In the genomic region with DNA sequence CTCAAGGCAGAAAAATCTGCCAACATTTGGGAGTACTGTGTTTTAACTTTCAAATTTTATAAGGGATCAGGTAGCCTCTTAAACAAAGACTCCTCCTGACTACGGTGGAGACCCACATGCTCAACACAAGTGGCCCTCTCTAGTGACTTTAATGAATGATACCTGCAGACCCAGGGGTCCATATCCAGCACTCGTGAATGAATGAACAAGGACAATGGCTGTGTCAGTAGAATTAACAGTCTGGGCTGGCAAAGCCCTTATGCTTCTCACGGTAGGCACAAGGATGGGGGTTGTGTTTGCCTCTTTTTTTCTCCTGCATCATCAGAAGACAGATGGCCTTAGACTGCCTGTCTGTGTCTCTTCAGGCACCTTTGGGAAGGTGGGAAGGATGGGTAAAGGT, we compare ENCODE assay signal across 16 cellular contexts.
DNase-seq lines count a peak whose midpoint lies in the region; ATAC-seq lines count a peak whose summit lies in the region.
"Had no signal": no experiment of that assay in that cellular context is flagged by ENCODE, and none has a peak within 500 bp of the region (broad histone marks: within the 10 kb centered on the region; RNA-seq: fewer than 3 reads in every experiment).

No MANE protein-coding gene starts in this region.

- peaks cover 85% of the 10 kb centered on the region for H3K36me3 Mint-ChIP-seq in stimulated activated naive CD8-positive, alpha-beta T cell treated with anti-CD3 and anti-CD28 coated beads, Interleukin-15, Interleukin-2, amounts not matched to agents 100 ng/mL and 50 ng/mL, for 24 hours (ENCODE audit: low read depth)
- H3K36me3 Mint-ChIP-seq in effector memory CD8-positive, alpha-beta T cell (ENCODE audit: insufficient read depth), result peaks cover 61% of the 10 kb centered on the region

- no peak for DNase-seq in stimulated activated naive CD8-positive, alpha-beta T cell treated with anti-CD3 and anti-CD28 coated beads, Interleukin-15, Interleukin-2, amounts not matched to agents 100 U/mL and 50 U/mL, for 24 hours
- DNase-seq in NCI-H345 (lab: John Stamatoyannopoulos, UW) (peak; percentile 91), CD1c-positive myeloid dendritic cell (ENCODE audit: extremely low spot score) (no peak), DMS53 (lab: John Stamatoyannopoulos, UW) (no peak)
- DNase-seq in effector memory CD8-positive, alpha-beta T cell, result no peak
- DNase-seq: activated effector memory CD4-positive, alpha-beta T cell treated with Interleukin-2 at 50 U/mL for 16 hours; Caco-2; colonic mucosa; hippocampal formation; kidney; NCI-H1105 treated with DMSO at 0.1 percent for 48 hours; nephron progenitor cell had no signal

- no peak overlapping the region for H3K4me3 Mint-ChIP-seq in stimulated activated naive CD8-positive, alpha-beta T cell treated with anti-CD3 and anti-CD28 coated beads, Interleukin-15, Interleukin-2, amounts not matched to agents 100 ng/mL and 50 ng/mL, for 24 hours
- no peak overlapping the region for H3K4me3 Mint-ChIP-seq in effector memory CD8-positive, alpha-beta T cell
- H3K4me3 Mint-ChIP-seq: nephron progenitor cell had no signal

- H3K27me3 Mint-ChIP-seq in stimulated activated naive CD8-positive, alpha-beta T cell treated with anti-CD3 and anti-CD28 coated beads, Interleukin-15, Interleukin-2, amounts not matched to agents 100 ng/mL and 50 ng/mL, for 24 hours, result no peaks in the 10 kb centered on the region
- H3K27me3 Mint-ChIP-seq in effector memory CD8-positive, alpha-beta T cell, result no peaks in the 10 kb centered on the region
- H3K27me3 Mint-ChIP-seq: progenitor cell of endocrine pancreas had no signal

- H3K4me1 Mint-ChIP-seq in stimulated activated naive CD8-positive, alpha-beta T cell treated with anti-CD3 and anti-CD28 coated beads, Interleukin-15, Interleukin-2, amounts not matched to agents 100 ng/mL and 50 ng/mL, for 24 hours (ENCODE audit: low read depth), result peaks cover 98% of the 10 kb centered on the region
- H3K4me1 Mint-ChIP-seq in effector memory CD8-positive, alpha-beta T cell (ENCODE audit: low read depth in 2 of 2), result peaks cover 51 to 73% of the 10 kb centered on the region in 2 donors

- ATAC-seq in stimulated activated naive CD8-positive, alpha-beta T cell treated with anti-CD3 and anti-CD28 coated beads, Interleukin-15, Interleukin-2, amounts not matched to agents 100 U/mL and 50 U/mL, for 24 hours, result no peak
- no peak for ATAC-seq in effector memory CD8-positive, alpha-beta T cell (replicated peaks)
- ATAC-seq in HG02981 (IDR thresholded peaks at IDR 0.05; ENCODE audit: unreplicated experiment) (no peak), HG03469 (IDR thresholded peaks at IDR 0.05; ENCODE audit: unreplicated experiment) (no peak)

- no peaks in the 10 kb centered on the region for H3K9me3 Mint-ChIP-seq in stimulated activated naive CD8-positive, alpha-beta T cell treated with anti-CD3 and anti-CD28 coated beads, Interleukin-15, Interleukin-2, amounts not matched to agents 100 ng/mL and 50 ng/mL, for 24 hours
- no peaks in the 10 kb centered on the region for H3K9me3 Mint-ChIP-seq in effector memory CD8-positive, alpha-beta T cell

- H3K27ac Mint-ChIP-seq in stimulated activated naive CD8-positive, alpha-beta T cell treated with anti-CD3 and anti-CD28 coated beads, Interleukin-15, Interleukin-2, amounts not matched to agents 100 ng/mL and 50 ng/mL, for 24 hours, result peak overlapping the region; percentile 83
- H3K27ac Mint-ChIP-seq in effector memory CD8-positive, alpha-beta T cell, result peak overlapping the region; percentile 88 to 95
- H3K27ac Mint-ChIP-seq: nephron progenitor cell, progenitor cell of endocrine pancreas had no signal
